In genomic region chr3:12996181-12996506, GRCh38 we compare ENCODE assay signal across 3 cellular contexts.
TF ChIP-seq lines count a peak whose summit lies in the region.

No MANE protein-coding gene starts in this region.

TF ChIP-seq in HEK293, 187 proteins besides CTCF, POLR2A, EP300 and RAD21:
- no peak for TF ChIP-seq ZSCAN30 (tag by site-specific recombination; IDR thresholded peaks at IDR 0.05)
- TF ChIP-seq BCL11B (tag by site-specific recombination; IDR thresholded peaks at IDR 0.05; ENCODE audit: low read depth) = no peak
- TF ChIP-seq ZBTB44 (tag by site-specific recombination; IDR thresholded peaks at IDR 0.05) = 0 out of 2 replicates have a peak, but pooled peaks have one; percentile 14

TF ChIP-seq in K562, 482 proteins besides CTCF, POLR2A, EP300 and RAD21:
- TF ChIP-seq SPI1 (IDR thresholded peaks at IDR 0.05; ENCODE audit: borderline replicate concordance, low read depth, low read length) = 0 out of 2 replicates have a peak, but pooled peaks have one; percentile 34
- no peak for TF ChIP-seq KLF10 (CRISPR knock-in tag; IDR thresholded peaks at IDR 0.05)
- no peak for TF ChIP-seq PHB2 (IDR thresholded peaks at IDR 0.05; ENCODE audit: low read depth)

TF ChIP-seq in WTC11, 78 proteins besides CTCF, POLR2A, EP300 and RAD21:
- TF ChIP-seq USF2 (CRISPR knock-in tag; IDR thresholded peaks at IDR 0.05) (no peak), ZNF423 (CRISPR knock-in tag; IDR thresholded peaks at IDR 0.05) (no peak), CREM (CRISPR knock-in tag; IDR thresholded peaks at IDR 0.05) (no peak), IRF1 (CRISPR knock-in tag; IDR thresholded peaks at IDR 0.05) (no peak), SMAD3 (CRISPR knock-in tag; IDR thresholded peaks at IDR 0.05; ENCODE audit: borderline replicate concordance) (no peak), FOXJ3 (CRISPR knock-in tag; IDR thresholded peaks at IDR 0.05; ENCODE audit: borderline replicate concordance) (no peak), ZNF281 (CRISPR knock-in tag; IDR thresholded peaks at IDR 0.05) (no peak), NFE2L1 (CRISPR knock-in tag; IDR thresholded peaks at IDR 0.05) (no peak), JUN (CRISPR knock-in tag; IDR thresholded peaks at IDR 0.05) (no peak), TP53 (CRISPR knock-in tag; IDR thresholded peaks at IDR 0.05) (no peak), ATF2 (CRISPR knock-in tag; IDR thresholded peaks at IDR 0.05; ENCODE audit: borderline replicate concordance, low read depth) (no peak), FOXP4 (CRISPR knock-in tag; IDR thresholded peaks at IDR 0.05) (no peak), ELF4 (CRISPR knock-in tag; IDR thresholded peaks at IDR 0.05; ENCODE audit: low read depth) (no peak), CBFB (CRISPR knock-in tag; IDR thresholded peaks at IDR 0.05; ENCODE audit: low read depth) (no peak), ZMAT4 (CRISPR knock-in tag; IDR thresholded peaks at IDR 0.05) (no peak), ZNF512 (CRISPR knock-in tag; IDR thresholded peaks at IDR 0.05; ENCODE audit: borderline replicate concordance) (no peak), MAX (CRISPR knock-in tag; IDR thresholded peaks at IDR 0.05) (no peak)
